25 cellular contexts compared by ENCODE assay signal in genomic region chr21:26085882-26086281, GRCh38.
"Had no signal": no experiment of that assay in that cellular context is flagged by ENCODE, and none has a peak within 500 bp of the region (broad histone marks: within the 10 kb centered on the region; RNA-seq: fewer than 3 reads in every experiment).

No MANE protein-coding gene starts in this region.

- ATAC-seq: activated CD4-positive, alpha-beta T cell treated with anti-CD3 and anti-CD28 coated beads for 36 hours; activated T-cell treated with anti-CD3 and anti-CD28 coated beads, Interleukin-2, amount 50 U/mL, for 72 hours; T-cell had no signal

- H3K27me3 ChIP-seq: adrenal gland, MG63 had no signal

- H3K4me3 ChIP-seq: adrenal gland, MG63 had no signal

- H3K27me3 Mint-ChIP-seq: activated CD4-positive, alpha-beta memory T cell treated with anti-CD3 and anti-CD28 coated beads, Interleukin-2, amount 10 ng/mL, durations not matched to agents 7 days and 5 days; activated CD4-positive, alpha-beta T cell treated with anti-CD3 and anti-CD28 coated beads for 36 hours; activated naive CD8-positive, alpha-beta T cell treated with anti-CD3 and anti-CD28 coated beads, Interleukin-2, amount 10 ng/mL, durations not matched to agents 7 days and 5 days; T-cell had no signal

- H3K9me3 Mint-ChIP-seq: activated CD4-positive, alpha-beta memory T cell treated with anti-CD3 and anti-CD28 coated beads, Interleukin-2, amount 10 ng/mL, durations not matched to agents 7 days and 5 days; activated T-cell treated with anti-CD3 and anti-CD28 coated beads, Interleukin-2, amount 50 U/mL, for 72 hours; activated T-helper 2 cell treated with anti-CD3 and anti-CD28 coated beads, Interferon-gamma antibody, Interleukin-2, Interleukin-4, amounts not matched to agents 10 μg/mL and 5 μg/mL and 100 μg/mL, durations not matched to agents 14 hours and 24 hours and 36 hours; T-cell had no signal

- H3K4me3 Mint-ChIP-seq: activated CD4-positive, alpha-beta memory T cell treated with anti-CD3 and anti-CD28 coated beads, Interleukin-2, amount 10 ng/mL, durations not matched to agents 7 days and 5 days; activated CD4-positive, alpha-beta T cell treated with anti-CD3 and anti-CD28 coated beads for 36 hours; activated naive CD8-positive, alpha-beta T cell treated with anti-CD3 and anti-CD28 coated beads, Interleukin-2, amount 10 ng/mL, durations not matched to agents 7 days and 5 days; activated T-cell treated with anti-CD3 and anti-CD28 coated beads, Interleukin-2, amount 50 U/mL, for 72 hours; T-cell had no signal

- H3K36me3 ChIP-seq: adrenal gland had no signal

- H3K27ac Mint-ChIP-seq: activated CD4-positive, alpha-beta memory T cell treated with anti-CD3 and anti-CD28 coated beads, Interleukin-2, amount 10 ng/mL, durations not matched to agents 7 days and 5 days; activated CD4-positive, alpha-beta T cell treated with anti-CD3 and anti-CD28 coated beads for 36 hours; activated naive CD8-positive, alpha-beta T cell treated with anti-CD3 and anti-CD28 coated beads, Interleukin-2, amount 10 ng/mL, durations not matched to agents 7 days and 5 days; activated T-cell treated with anti-CD3 and anti-CD28 coated beads, Interleukin-2, amount 50 U/mL, for 72 hours; activated T-helper 2 cell treated with anti-CD3 and anti-CD28 coated beads, Interferon-gamma antibody, Interleukin-2, Interleukin-4, amounts not matched to agents 10 μg/mL and 5 μg/mL and 100 μg/mL, durations not matched to agents 14 hours and 24 hours and 36 hours; T-cell had no signal

- H3K27ac ChIP-seq: adrenal gland had no signal

- H3K9me3 ChIP-seq: adrenal gland, MG63 had no signal

- DNase-seq: activated CD4-positive, alpha-beta memory T cell treated with anti-CD3 and anti-CD28 coated beads, Interleukin-2, amount 10 ng/mL, durations not matched to agents 7 days and 5 days; activated CD4-positive, alpha-beta T cell treated with anti-CD3 and anti-CD28 coated beads for 36 hours; activated CD4-positive, alpha-beta T cell treated with anti-CD3 and anti-CD28 coated beads, Interleukin-2, amount 50 U/mL, for 1 hour; activated CD4-positive, CD25-positive, alpha-beta regulatory T cell; activated naive CD4-positive, alpha-beta T cell treated with anti-CD3 and anti-CD28 coated beads, Interleukin-2, amount 50 U/mL, for 16 hours; activated naive CD8-positive, alpha-beta T cell treated with anti-CD3 and anti-CD28 coated beads, Interleukin-2, amount 10 ng/mL, durations not matched to agents 7 days and 5 days; activated T-cell treated with anti-CD3 and anti-CD28 coated beads, Interleukin-2, amount 50 U/mL, for 72 hours; adrenal gland; anterior cingulate cortex; MG63; MV-4-11; NCI-H1092 treated with DMSO at 0.1 percent for 48 hours; NCI-H1417 treated with DMSO at 0.1 percent for 48 hours; NCI-H1694; NCI-H2029; NCI-H2107; NCI-H2227 treated with DMSO at 0.1 percent for 48 hours; NCI-H446 treated with DMSO at 0.1 percent for 48 hours; NCI-H526; NCI-H774; SIG-M5; T-cell; T-helper 2 cell; T1000 had no signal
